In the genomic region with DNA sequence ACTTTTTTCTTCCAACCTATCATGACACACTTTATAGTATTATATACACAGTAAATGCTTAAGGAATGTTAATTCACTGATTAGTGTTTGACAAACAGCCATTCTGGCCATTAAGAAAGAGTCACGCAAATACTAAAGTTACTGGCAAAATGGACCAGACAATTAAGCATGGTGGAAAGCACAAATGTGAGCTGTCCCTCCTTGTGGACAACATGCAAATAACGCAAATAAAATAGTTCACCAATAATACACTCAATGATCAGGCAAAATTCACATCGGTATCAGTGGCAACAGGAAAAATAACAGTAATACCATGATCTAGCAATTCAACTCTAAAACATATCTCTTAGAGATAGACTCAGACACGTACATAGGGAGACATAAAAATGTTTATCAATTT, we compare ENCODE assay signal across 1 cellular context.
TF ChIP-seq lines count a peak whose summit lies in the region.

No MANE protein-coding gene starts in this region.

TF ChIP-seq in A549, 52 proteins besides CTCF, POLR2A, EP300 and RAD21 (continued from another document):
- TF ChIP-seq, protein P1, sequence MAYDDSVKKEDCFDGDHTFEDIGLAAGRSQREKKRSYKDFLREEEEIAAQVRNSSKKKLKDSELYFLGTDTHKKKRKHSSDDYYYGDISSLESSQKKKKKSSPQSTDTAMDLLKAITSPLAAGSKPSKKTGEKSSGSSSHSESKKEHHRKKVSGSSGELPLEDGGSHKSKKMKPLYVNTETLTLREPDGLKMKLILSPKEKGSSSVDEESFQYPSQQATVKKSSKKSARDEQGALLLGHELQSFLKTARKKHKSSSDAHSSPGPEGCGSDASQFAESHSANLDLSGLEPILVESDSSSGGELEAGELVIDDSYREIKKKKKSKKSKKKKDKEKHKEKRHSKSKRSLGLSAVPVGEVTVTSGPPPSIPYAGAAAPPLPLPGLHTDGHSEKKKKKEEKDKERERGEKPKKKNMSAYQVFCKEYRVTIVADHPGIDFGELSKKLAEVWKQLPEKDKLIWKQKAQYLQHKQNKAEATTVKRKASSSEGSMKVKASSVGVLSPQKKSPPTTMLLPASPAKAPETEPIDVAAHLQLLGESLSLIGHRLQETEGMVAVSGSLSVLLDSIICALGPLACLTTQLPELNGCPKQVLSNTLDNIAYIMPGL (CRISPR knock-in tag; IDR thresholded peaks at IDR 0.05; ENCODE audit: borderline replicate concordance), result no peak
- TF ChIP-seq, protein P2, sequence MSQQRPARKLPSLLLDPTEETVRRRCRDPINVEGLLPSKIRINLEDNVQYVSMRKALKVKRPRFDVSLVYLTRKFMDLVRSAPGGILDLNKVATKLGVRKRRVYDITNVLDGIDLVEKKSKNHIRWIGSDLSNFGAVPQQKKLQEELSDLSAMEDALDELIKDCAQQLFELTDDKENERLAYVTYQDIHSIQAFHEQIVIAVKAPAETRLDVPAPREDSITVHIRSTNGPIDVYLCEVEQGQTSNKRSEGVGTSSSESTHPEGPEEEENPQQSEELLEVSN (IDR thresholded peaks at IDR 0.05; ENCODE audit: borderline replicate concordance, low read depth), result no peak
- TF ChIP-seq, protein P3, sequence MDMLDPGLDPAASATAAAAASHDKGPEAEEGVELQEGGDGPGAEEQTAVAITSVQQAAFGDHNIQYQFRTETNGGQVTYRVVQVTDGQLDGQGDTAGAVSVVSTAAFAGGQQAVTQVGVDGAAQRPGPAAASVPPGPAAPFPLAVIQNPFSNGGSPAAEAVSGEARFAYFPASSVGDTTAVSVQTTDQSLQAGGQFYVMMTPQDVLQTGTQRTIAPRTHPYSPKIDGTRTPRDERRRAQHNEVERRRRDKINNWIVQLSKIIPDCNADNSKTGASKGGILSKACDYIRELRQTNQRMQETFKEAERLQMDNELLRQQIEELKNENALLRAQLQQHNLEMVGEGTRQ (IDR thresholded peaks at IDR 0.05), result no peak
- no peak for TF ChIP-seq CHD2 (IDR thresholded peaks at IDR 0.05; ENCODE audit: low read length, partially characterized antibody)
- TF ChIP-seq RCOR1 (IDR thresholded peaks at IDR 0.05; ENCODE audit: low read depth, low read length), result no peak
- TF ChIP-seq RNF2 (IDR thresholded peaks at IDR 0.05; ENCODE audit: borderline replicate concordance, low read depth), result no peak
- no peak for TF ChIP-seq JUN (IDR thresholded peaks at IDR 0.05)
- no peak for TF ChIP-seq NR3C1 (IDR thresholded peaks at IDR 0.05)
- no peak for TF ChIP-seq NFE2L2 (conservative IDR thresholded peaks at IDR 0.05; ENCODE audit: low read length)
TF ChIP-seq in A549: peak in this region for 0.
